8 cellular contexts compared by ENCODE assay signal in genomic region chr21:32278068-32278467, GRCh38. TPM values are rescaled to one million over a fixed set of nuclear protein-coding genes. Genes with fewer than 3 reads are reported as not detected.
DNase-seq lines count a peak whose midpoint lies in the region; ATAC-seq, FAIRE-seq and TF ChIP-seq lines count a peak whose summit lies in the region.

No MANE protein-coding gene starts in this region.

- peak; percentile 54 to 64; a peak in 4 of 6 replicates for ATAC-seq in A549
- peak; percentile 23 for ATAC-seq in GM21367 (IDR thresholded peaks at IDR 0.05; ENCODE audit: unreplicated experiment)
- 0 out of 2 replicates have a peak, but pooled peaks have one; percentile 38 for ATAC-seq in Panc1
- ATAC-seq in pancreas, result no peak
- ATAC-seq in sciatic nerve, result no peak
- ATAC-seq in GM19463 (IDR thresholded peaks at IDR 0.05; ENCODE audit: unreplicated experiment), result no peak
- ATAC-seq in HG03565 (IDR thresholded peaks at IDR 0.05; ENCODE audit: unreplicated experiment), result no peak

- intact Hi-C loops in Panc1 (cut with micrococcal nuclease; ENCODE audit: unreplicated experiment) (no loop called here), pancreas (cut with DNase I) (no loop called here), sciatic nerve (cut with DNase I) (no loop called here)

- FAIRE-seq in A549 (lab: Jason Lieb, UNC), result no peak
- no peak for FAIRE-seq in pancreas (lab: Jason Lieb, UNC)

- in situ Hi-C loops in Panc1 (cut with HindIII; ENCODE audit: low pct_unique_long_range_greater_than_20kb, low sequenced_read_pairs), result no loop called here

- DNase-seq in A549 (ENCODE audit: low read depth in 1 of 2, low spot score in 1 of 2), result no peak
- no peak for DNase-seq in Panc1 (ENCODE audit: low read depth, low spot score)
- peak; percentile 26 for DNase-seq in epithelial cell of esophagus (ENCODE audit: low read depth)
- no peak for DNase-seq in pancreas
- no peak for DNase-seq in sciatic nerve (ENCODE audit: low spot score)

- no TSS peak for BruUV-seq in Panc1 (replicated peaks; lab: Mats Ljungman, UMichigan)

- WGBS in A549 (ENCODE audit: missing lambda C conversion rate), result 8% methylated on average over 6 of the region's 6 CpGs
- 3 to 7% methylated on average over 6 of the region's 6 CpGs for WGBS in pancreas, 2 donors

- TF ChIP-seq RAD21 in A549 (conservative IDR thresholded peaks at IDR 0.05 in 1 of 2, IDR thresholded peaks at IDR 0.05 in 1 of 2), result no peak

- CTCF ChIA-PET in A549 (lab: Yijun Ruan, JAX), result no interaction called here
- CTCF ChIA-PET in Panc1 (lab: Charles Lee), result no interaction called here

- peak overlapping the region; percentile 96 for H3K4me2 ChIP-seq in A549

- TF ChIP-seq CTCF in A549 (IDR thresholded peaks at IDR 0.05), result no peak
- no peak for TF ChIP-seq CTCF in Panc1 (IDR thresholded peaks at IDR 0.05)
- no peak for TF ChIP-seq CTCF in epithelial cell of esophagus (IDR thresholded peaks at IDR 0.05; ENCODE audit: insufficient read depth, low read depth, low read length, missing control alignments)
- no peak for TF ChIP-seq CTCF in pancreas (IDR thresholded peaks at IDR 0.05)

- H3K9me3 ChIP-seq in A549 (no peaks in the 10 kb centered on the region), Panc1 (ENCODE audit: control insufficient read depth, insufficient read depth, low read depth, low read length) (no peaks in the 10 kb centered on the region), pancreas (no peaks in the 10 kb centered on the region)

- TF ChIP-seq POLR2A in A549 (IDR thresholded peaks at IDR 0.05; ENCODE audit: low read length), result no peak

- POLR2A ChIA-PET in A549 (lab: Yijun Ruan, JAX), result no interaction called here
- POLR2A ChIA-PET in Panc1 (lab: Charles Lee), result no interaction called here

- H3K4me1 ChIP-seq in A549, result 0 out of 3 replicates have a peak, but pooled peaks cover 14% of the 10 kb centered on the region
- peaks cover 11% of the 10 kb centered on the region for H3K4me1 ChIP-seq in Panc1 (ENCODE audit: control insufficient read depth, insufficient read depth, low read length)
- peaks cover 0 to 13% (median 0%) of the 10 kb centered on the region in 3 donors for H3K4me1 ChIP-seq in pancreas

- H3K27me3 ChIP-seq in Panc1 (ENCODE audit: control insufficient read depth, insufficient read depth, low read length), result no peaks in the 10 kb centered on the region
- H3K27me3 ChIP-seq in pancreas, result no peaks in the 10 kb centered on the region

- no peak for TF ChIP-seq EP300 in A549 (IDR thresholded peaks at IDR 0.05)

- H3K27ac ChIP-seq in A549 (peak overlapping the region; percentile 69 to 92), Panc1 (ENCODE audit: low read length) (peak overlapping the region; percentile 76), pancreas (no peak overlapping the region)

- H3K4me3 ChIP-seq in A549, result peak overlapping the region; percentile 78
- peak overlapping the region; percentile 86 to 87 for H3K4me3 ChIP-seq in Panc1 (ENCODE audit: low read depth in 2 of 2, low read length in 2 of 2)
- H3K4me3 ChIP-seq in epithelial cell of esophagus (ENCODE audit: low read length), result peak overlapping the region; percentile 87
- peak overlapping the region; percentile 40 to 81 (median 66) for H3K4me3 ChIP-seq in pancreas

- H3K36me3 ChIP-seq in Panc1 (ENCODE audit: control insufficient read depth, insufficient read depth, low read length), result peaks cover 2% of the 10 kb centered on the region
- no peaks in the 10 kb centered on the region for H3K36me3 ChIP-seq in pancreas

TF ChIP-seq in A549, 52 proteins besides CTCF, POLR2A, EP300 and RAD21:
- TF ChIP-seq ZNF302 (CRISPR knock-in tag; IDR thresholded peaks at IDR 0.05), result no peak
- TF ChIP-seq, protein P1, sequence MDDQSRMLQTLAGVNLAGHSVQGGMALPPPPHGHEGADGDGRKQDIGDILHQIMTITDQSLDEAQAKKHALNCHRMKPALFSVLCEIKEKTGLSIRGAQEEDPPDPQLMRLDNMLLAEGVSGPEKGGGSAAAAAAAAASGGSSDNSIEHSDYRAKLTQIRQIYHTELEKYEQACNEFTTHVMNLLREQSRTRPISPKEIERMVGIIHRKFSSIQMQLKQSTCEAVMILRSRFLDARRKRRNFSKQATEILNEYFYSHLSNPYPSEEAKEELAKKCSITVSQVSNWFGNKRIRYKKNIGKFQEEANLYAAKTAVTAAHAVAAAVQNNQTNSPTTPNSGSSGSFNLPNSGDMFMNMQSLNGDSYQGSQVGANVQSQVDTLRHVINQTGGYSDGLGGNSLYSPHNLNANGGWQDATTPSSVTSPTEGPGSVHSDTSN (IDR thresholded peaks at IDR 0.05), result no peak
- no peak for TF ChIP-seq EHF (CRISPR knock-in tag; IDR thresholded peaks at IDR 0.05)
- TF ChIP-seq ESRRA (IDR thresholded peaks at IDR 0.05; ENCODE audit: borderline replicate concordance, low read length), result no peak
- no peak for TF ChIP-seq KDM1A (IDR thresholded peaks at IDR 0.05; ENCODE audit: low read depth)
- TF ChIP-seq HMGXB4 (CRISPR knock-in tag; IDR thresholded peaks at IDR 0.05; ENCODE audit: borderline replicate concordance), result no peak
- TF ChIP-seq TFCP2L1 (CRISPR knock-in tag; IDR thresholded peaks at IDR 0.05), result no peak
- TF ChIP-seq ZFP36 (IDR thresholded peaks at IDR 0.05; ENCODE audit: borderline replicate concordance, partially characterized antibody), result no peak
- TF ChIP-seq RCOR1 (IDR thresholded peaks at IDR 0.05; ENCODE audit: low read depth, low read length), result no peak
- no peak for TF ChIP-seq SREBF2 (IDR thresholded peaks at IDR 0.05)
- TF ChIP-seq CEBPB (IDR thresholded peaks at IDR 0.05), result no peak
- TF ChIP-seq, protein P2, sequence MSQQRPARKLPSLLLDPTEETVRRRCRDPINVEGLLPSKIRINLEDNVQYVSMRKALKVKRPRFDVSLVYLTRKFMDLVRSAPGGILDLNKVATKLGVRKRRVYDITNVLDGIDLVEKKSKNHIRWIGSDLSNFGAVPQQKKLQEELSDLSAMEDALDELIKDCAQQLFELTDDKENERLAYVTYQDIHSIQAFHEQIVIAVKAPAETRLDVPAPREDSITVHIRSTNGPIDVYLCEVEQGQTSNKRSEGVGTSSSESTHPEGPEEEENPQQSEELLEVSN (IDR thresholded peaks at IDR 0.05; ENCODE audit: borderline replicate concordance, low read depth), result no peak
- no peak for TF ChIP-seq BCL3 (IDR thresholded peaks at IDR 0.05)
- no peak for TF ChIP-seq CHD2 (IDR thresholded peaks at IDR 0.05; ENCODE audit: low read length, partially characterized antibody)
- TF ChIP-seq SMC3 (IDR thresholded peaks at IDR 0.05), result no peak

RNA-seq across cellular contexts. Expression of gene MIS18A, which starts 0.8 kb away (rescaled TPM):
- 9.3 and 18.4 TPM in 2 replicates for polyA plus RNA-seq in A549 (2011; rRNA removed)
- polyA plus RNA-seq in A549 (2012; cell fraction: cytosol; rRNA removed), result 16.2 and 19.2 TPM in 2 replicates
- 5.0 and 5.5 TPM in 2 replicates for polyA plus RNA-seq in A549 (2012; cell fraction: nucleus; rRNA removed)
- polyA plus RNA-seq in A549 (2017; fragmentation: RNase III; extraction: RNeasy Plus Mini Kit Qiagen cat#74134 plus additional on column Dnase treatment), result 17.3 to 18.8 TPM (median 17.5 TPM) in 3 replicates
- 1.5 and 1.7 TPM in 2 replicates for polyA minus RNA-seq in A549 (2011; rRNA and poly(A)+ RNA removed)
- 16.3 TPM for total RNA-seq in Panc1 (2021; ENCODE audit: unreplicated experiment)
- polyA plus RNA-seq in Panc1 (2012; ENCODE audit: insufficient read length), result 12.4 TPM
- 1 to 10 TPM; 2.0 to 4.2 (median 2.8) TPM for total RNA-seq in pancreas
- polyA plus RNA-seq in pancreas, result 1 to 10 TPM; 2.2 to 3.8 TPM
- 6.6 TPM for total RNA-seq in sciatic nerve

RNA-seq across cellular contexts. Expression of gene MRAP, which starts 20.6 kb away (rescaled TPM):
- not detected in 2 replicates for polyA plus RNA-seq in A549 (2011; rRNA removed)
- not detected in 2 replicates for polyA plus RNA-seq in A549 (2012; cell fraction: cytosol; rRNA removed)
- not detected in 2 replicates for polyA plus RNA-seq in A549 (2012; cell fraction: nucleus; rRNA removed)
- not detected in 3 replicates for polyA plus RNA-seq in A549 (2017; fragmentation: RNase III; extraction: RNeasy Plus Mini Kit Qiagen cat#74134 plus additional on column Dnase treatment)
- polyA minus RNA-seq in A549 (2011; rRNA and poly(A)+ RNA removed), result not detected in 2 replicates
- not detected for total RNA-seq in Panc1 (2021; ENCODE audit: unreplicated experiment)
- not detected for polyA plus RNA-seq in Panc1 (2012; ENCODE audit: insufficient read length)
- 1 to 10 TPM in 1 of 6 donors, under 1 TPM in 1, not detected in 4; 0.28 to 1.0 TPM for total RNA-seq in pancreas
- under 1 TPM in 1 of 2 donors, not detected in 1; 0.23 TPM for polyA plus RNA-seq in pancreas
- total RNA-seq in sciatic nerve, result 5.8 TPM

Comparison
In these comparisons a context has a peak if more than half of its experiments do, and no peak if none do; other contexts are left out.
1. ATAC-seq: peak in A549 (2 of 2), GM21367 (single experiment) and Panc1 (single experiment); none in pancreas (0 of 4), sciatic nerve (single experiment), GM19463 (single experiment) and HG03565 (single experiment).
2. H3K27ac ChIP-seq: peak in A549 (2 of 2) and Panc1 (single experiment); none in pancreas (0 of 4).
3. Peak in every context shown above with its lines, with median percentiles within 50 percentile points of each other: H3K4me3 ChIP-seq.